Comparison of ENCODE assay signal across 11 cellular contexts in genomic region chr2:43462866-43463641, GRCh38.
DNase-seq lines count a peak whose midpoint lies in the region; ATAC-seq, FAIRE-seq and TF ChIP-seq lines count a peak whose summit lies in the region.
"Had no signal": no experiment of that assay in that cellular context is flagged by ENCODE, and none has a peak within 500 bp of the region (broad histone marks: within the 10 kb centered on the region; RNA-seq: fewer than 3 reads in every experiment).

No MANE protein-coding gene starts in this region.

- peak overlapping the region; percentile 12 for H2BK5ac ChIP-seq in IMR-90 (ENCODE audit: low read depth, low read length, poor library complexity, severe bottlenecking)

- no peak overlapping the region for H2BK15ac ChIP-seq in IMR-90 (ENCODE audit: low read depth, low read length)

- H2AK5ac ChIP-seq in IMR-90 (ENCODE audit: low read depth, low read length), result no peak overlapping the region

- CTCF ChIA-PET in IMR-90 (lab: Yijun Ruan, JAX), result interaction anchor here (0.5 to 1.4 kb wide), 3 partner anchors 21 to 234 kb away, joined by 3 to 6 read pairs (median 3); no protein-coding TSS in a partner anchor

- TF ChIP-seq CTCF in IMR-90 (conservative IDR thresholded peaks at IDR 0.05; ENCODE audit: low read depth, low read length), result no peak
- TF ChIP-seq CTCF in fibroblast of villous mesenchyme (IDR thresholded peaks at IDR 0.05; ENCODE audit: insufficient read depth, low read depth, low read length), result no peak
- TF ChIP-seq CTCF in kidney (IDR thresholded peaks at IDR 0.05; ENCODE audit: borderline replicate concordance, extremely low read depth, insufficient read depth), result no peak

- H3K4me3 ChIP-seq in IMR-90 (ENCODE audit: insufficient read depth, low read depth, low read length) (no peak overlapping the region), fibroblast of villous mesenchyme (ENCODE audit: low read depth, low read length) (no peak overlapping the region), skeletal muscle tissue (ENCODE audit: low read length in 3 of 3) (no peak overlapping the region), kidney (ENCODE audit: low read length in 2 of 2) (peak overlapping the region in 1 of 2 donors; percentile 18)

- no peak overlapping the region for H3K56ac ChIP-seq in IMR-90 (ENCODE audit: extremely low read depth, insufficient read depth, low read length)

- peak overlapping the region; percentile 10; the same call in 1 of the 2 replicates for H2BK120ac ChIP-seq in IMR-90 (ENCODE audit: low read depth, low read length)

- H3K4me1 ChIP-seq in IMR-90 (ENCODE audit: control insufficient read depth, insufficient read depth, low read length) (peaks cover 22% of the 10 kb centered on the region), skeletal muscle tissue (ENCODE audit: control insufficient read depth in 3 of 3, insufficient read depth in 3 of 3, low read length in 3 of 3) (peaks cover 14 to 36% (median 23%) of the 10 kb centered on the region in 3 donors), kidney (ENCODE audit: control insufficient read depth in 1 of 2, insufficient read depth in 1 of 2, low read depth in 1 of 2, low read length in 2 of 2) (peaks cover 12 to 38% of the 10 kb centered on the region in 2 donors)

- peak overlapping the region; percentile 62 for H4K5ac ChIP-seq in IMR-90 (ENCODE audit: low read depth, low read length)

- no peak overlapping the region for H4K8ac ChIP-seq in IMR-90 (ENCODE audit: low read depth in 2 of 2, low read length in 2 of 2)

- H4K20me1 ChIP-seq in IMR-90 (ENCODE audit: insufficient read depth, low read length), result no peaks in the 10 kb centered on the region

- no CpG with 5 or more reads among the region's 4 CpGs for WGBS in IMR-90 (ENCODE audit: extremely low coverage in 2 of 2, insufficient read length in 1 of 2), 2 experiments

- H2AFZ ChIP-seq in IMR-90 (replicated peaks; ENCODE audit: low read length, poor library complexity), result no peak overlapping the region

- DNase-seq in IMR-90, result no peak
- peak; percentile 96 for DNase-seq in NCI-H69 (lab: John Stamatoyannopoulos, UW)
- DNase-seq in fibroblast of villous mesenchyme (ENCODE audit: low read depth), result peak; percentile 71
- no peak for DNase-seq in kidney
- no peak for DNase-seq in NOMO-1 (lab: John Stamatoyannopoulos, UW; ENCODE audit: unreplicated experiment in 2 of 2)
- no peak for DNase-seq in stimulated activated CD4-positive, alpha-beta T cell treated with anti-CD3 and anti-CD28 coated beads, Interleukin-2, amount 100 ng/mL, for 48 hours
- DNase-seq: NCI-H1092; stimulated activated naive B cell treated with anti-CD40 and anti-IgM and Interleukin-4, amounts not matched to agents 10 μg/mL and 1 μg/mL and 100 μg/mL, for 72 hours; T-helper 17 cell had no signal

- FAIRE-seq in kidney (lab: Jason Lieb, UNC), result no peak

- no peak overlapping the region for H3K23ac ChIP-seq in IMR-90 (ENCODE audit: low read depth, low read length)

- H3K18ac ChIP-seq in IMR-90 (ENCODE audit: low read depth, low read length), result peak overlapping the region; percentile 82

- dilution Hi-C loops in IMR-90 (cut with HindIII; ENCODE audit: low sequenced_read_pairs, unreplicated experiment), result no loop called here

- H3K27me3 ChIP-seq in IMR-90 (ENCODE audit: control insufficient read depth, insufficient read depth, low read length) (no peaks in the 10 kb centered on the region), skeletal muscle tissue (ENCODE audit: control insufficient read depth in 3 of 3, insufficient read depth in 3 of 3, low read length in 3 of 3) (no peaks in the 10 kb centered on the region)

- ATAC-seq in IMR-90 (ENCODE audit: low read depth) (peak; percentile 37), GM21529 (IDR thresholded peaks at IDR 0.05; ENCODE audit: unreplicated experiment) (no peak)
- ATAC-seq: stimulated activated naive B cell treated with anti-CD40 and anti-IgM and Interleukin-4, amounts not matched to agents 10 μg/mL and 1 μg/mL and 100 μg/mL, for 72 hours; T-helper 17 cell had no signal

- H4K91ac ChIP-seq in IMR-90 (ENCODE audit: insufficient read depth, low read depth, low read length), result no peak overlapping the region; the same call in 1 of the 2 replicates

- H3K27ac ChIP-seq in IMR-90 (ENCODE audit: insufficient read depth, low read length) (peak overlapping the region; percentile 50; the same call in 1 of the 2 replicates), skeletal muscle tissue (ENCODE audit: low read depth, low read length) (peak overlapping the region; percentile 14), kidney (ENCODE audit: low read depth in 2 of 2, low read length in 2 of 2) (no peak overlapping the region)

- TF ChIP-seq RAD21 in IMR-90 (IDR thresholded peaks at IDR 0.05; ENCODE audit: low read length), result no peak

- H2AK9ac ChIP-seq in IMR-90 (replicated peaks; ENCODE audit: low read depth, low read length, poor library complexity), result no peak overlapping the region

- in situ Hi-C loops in IMR-90 (cut with MboI; ENCODE audit: low sequenced_read_pairs), result no loop called here

- peaks cover 2 to 4% of the 10 kb centered on the region in 2 experiments; a peak in 2 of 4 replicates for H3K79me1 ChIP-seq in IMR-90 (ENCODE audit: low read depth in 1 of 2, low read length in 2 of 2)

- H2BK20ac ChIP-seq in IMR-90 (ENCODE audit: low read depth, low read length), result peak overlapping the region; percentile 48; the same call in 1 of the 2 replicates

- H3K9me3 ChIP-seq in IMR-90 (ENCODE audit: control insufficient read depth, insufficient read depth, low read length) (no peaks in the 10 kb centered on the region), skeletal muscle tissue (ENCODE audit: control insufficient read depth in 3 of 3, low read length in 3 of 3) (no peaks in the 10 kb centered on the region), kidney (ENCODE audit: control insufficient read depth in 1 of 2, low read length in 2 of 2) (no peaks in the 10 kb centered on the region)

- H3K4me2 ChIP-seq in IMR-90 (ENCODE audit: low read depth, low read length), result peak overlapping the region; percentile 41

- TF ChIP-seq POLR2A in IMR-90 (IDR thresholded peaks at IDR 0.05; ENCODE audit: low read depth, low read length), result no peak

- H3K9ac ChIP-seq in IMR-90 (ENCODE audit: low read depth, low read length) (no peak overlapping the region), skeletal muscle tissue (ENCODE audit: low read depth in 1 of 3, low read length in 3 of 3) (no peak overlapping the region), kidney (ENCODE audit: low read length in 2 of 2) (no peak overlapping the region)

- no peak overlapping the region; the same call in 1 of the 2 replicates for H3K14ac ChIP-seq in IMR-90 (replicated peaks; ENCODE audit: low read depth, low read length)

- H3K36me3 ChIP-seq in IMR-90 (ENCODE audit: control insufficient read depth, insufficient read depth, low read length) (no peaks in the 10 kb centered on the region), skeletal muscle tissue (ENCODE audit: control insufficient read depth in 3 of 3, insufficient read depth in 3 of 3, low read length in 3 of 3) (no peaks in the 10 kb centered on the region), kidney (ENCODE audit: control insufficient read depth in 1 of 2, insufficient read depth in 2 of 2, low read length in 2 of 2) (no peaks in the 10 kb centered on the region)

- BruUV-seq in IMR-90 (replicated peaks; lab: Mats Ljungman, UMichigan), result no TSS peak

- peak overlapping the region; percentile 1; the same call in 1 of the 2 replicates for H3K4ac ChIP-seq in IMR-90 (ENCODE audit: low read depth, low read length)

- H3K9me1 ChIP-seq in IMR-90 (ENCODE audit: insufficient read depth, low read length), result peaks cover 9% of the 10 kb centered on the region

- intact Hi-C loops in IMR-90 (cut with micrococcal nuclease) (loop anchor here (5.0 kb wide), 1 partner anchor 36 kb away; no protein-coding TSS in a partner anchor), kidney (cut with DNase I) (no loop called here)

- POLR2A ChIA-PET in IMR-90 (lab: Charles Lee; ENCODE audit: unreplicated experiment), result no interaction called here

TF ChIP-seq in IMR-90, 13 proteins besides CTCF, POLR2A, EP300 and RAD21:
- TF ChIP-seq SMC3 (IDR thresholded peaks at IDR 0.05; ENCODE audit: low read depth, low read length) (no peak), NFE2L2 (IDR thresholded peaks at IDR 0.05; ENCODE audit: low read depth, low read length) (no peak), MAZ (IDR thresholded peaks at IDR 0.05; ENCODE audit: borderline replicate concordance, low read depth, low read length) (no peak), MXI1 (IDR thresholded peaks at IDR 0.05; ENCODE audit: borderline replicate concordance, low read depth, low read length) (no peak), CHD1 (IDR thresholded peaks at IDR 0.05; ENCODE audit: low read depth, low read length) (no peak), RFX5 (IDR thresholded peaks at IDR 0.05; ENCODE audit: low read depth, low read length) (no peak), ELK1 (IDR thresholded peaks at IDR 0.05; ENCODE audit: borderline replicate concordance, low read depth, low read length) (no peak), FOS (IDR thresholded peaks at IDR 0.05; ENCODE audit: low read depth, low read length) (no peak), MAFK (IDR thresholded peaks at IDR 0.05; ENCODE audit: low read depth, low read length) (no peak), RCOR1 (IDR thresholded peaks at IDR 0.05; ENCODE audit: insufficient replicate concordance, low read length) (no peak), BHLHE40 (IDR thresholded peaks at IDR 0.05; ENCODE audit: low read depth, low read length) (no peak), CEBPB (IDR thresholded peaks at IDR 0.05; ENCODE audit: low read depth, low read length) (no peak)
- TF ChIP-seq, protein P1, sequence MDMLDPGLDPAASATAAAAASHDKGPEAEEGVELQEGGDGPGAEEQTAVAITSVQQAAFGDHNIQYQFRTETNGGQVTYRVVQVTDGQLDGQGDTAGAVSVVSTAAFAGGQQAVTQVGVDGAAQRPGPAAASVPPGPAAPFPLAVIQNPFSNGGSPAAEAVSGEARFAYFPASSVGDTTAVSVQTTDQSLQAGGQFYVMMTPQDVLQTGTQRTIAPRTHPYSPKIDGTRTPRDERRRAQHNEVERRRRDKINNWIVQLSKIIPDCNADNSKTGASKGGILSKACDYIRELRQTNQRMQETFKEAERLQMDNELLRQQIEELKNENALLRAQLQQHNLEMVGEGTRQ (IDR thresholded peaks at IDR 0.05; ENCODE audit: low read depth, low read length), result no peak
TF ChIP-seq in IMR-90: peak in this region for 0.

Comparison
In these comparisons a context has a peak if more than half of its experiments do, and no peak if none do; other contexts are left out.
1. DNase-seq: peak in NCI-H69 (single experiment) and fibroblast of villous mesenchyme (single experiment); none in IMR-90 (single experiment), kidney (single experiment), NOMO-1 (0 of 2) and stimulated activated CD4-positive, alpha-beta T cell treated with anti-CD3 and anti-CD28 coated beads, Interleukin-2, amount 100 ng/mL, for 48 hours (0 of 2).
2. H3K27ac ChIP-seq: peak in IMR-90 (single experiment) and skeletal muscle tissue (single experiment); none in kidney (0 of 2).